ENCODE assay signal across 11 cellular contexts in the genomic region with DNA sequence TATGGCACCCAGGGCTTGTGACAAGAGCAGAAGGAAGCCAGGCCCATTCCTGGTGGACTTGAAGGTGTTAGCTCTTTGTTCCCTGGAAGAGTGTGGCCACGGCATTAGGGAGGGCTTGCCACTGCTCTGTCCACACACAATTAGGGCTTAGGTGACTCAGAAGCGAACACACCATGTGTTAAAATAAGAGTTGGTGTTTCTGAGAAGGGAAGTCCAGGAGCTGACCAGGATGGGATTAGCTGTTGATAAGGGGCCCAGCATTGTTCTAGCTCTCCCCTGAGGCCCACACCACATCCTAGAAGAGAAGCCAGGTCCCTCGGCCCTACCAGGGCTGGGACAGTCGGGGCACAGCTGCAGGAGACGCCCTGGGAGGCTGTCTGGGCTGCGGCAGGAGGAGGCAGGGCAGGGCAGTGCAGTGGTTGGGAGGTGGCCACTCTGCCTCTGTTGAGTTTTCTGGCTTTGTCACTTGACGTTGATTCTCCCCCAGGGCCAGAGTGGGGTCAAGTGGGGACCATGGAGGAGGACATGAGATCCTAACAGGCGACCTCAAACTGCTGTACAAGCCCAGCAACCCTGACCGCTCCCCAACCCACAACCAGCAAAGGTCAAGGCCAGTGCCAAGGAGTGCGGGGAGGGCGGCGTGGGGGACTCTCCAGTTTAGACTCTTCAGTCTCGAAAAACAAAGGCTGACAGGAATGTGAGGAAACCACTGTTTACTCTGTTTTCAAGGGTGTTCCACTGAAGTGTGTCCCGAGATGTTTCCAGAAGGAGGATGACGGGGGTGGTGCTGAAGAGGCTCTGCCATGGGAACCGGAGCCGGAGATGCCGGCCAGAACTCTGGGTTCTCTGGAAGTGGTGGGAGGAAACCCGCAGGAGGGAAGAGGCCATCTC. TPM values are rescaled to one million over a fixed set of nuclear protein-coding genes. Genes with fewer than 3 reads are reported as not detected.
DNase-seq lines count a peak whose midpoint lies in the region; ATAC-seq, FAIRE-seq and TF ChIP-seq lines count a peak whose summit lies in the region.
"Had no signal": no experiment of that assay in that cellular context is flagged by ENCODE, and none has a peak within 500 bp of the region (broad histone marks: within the 10 kb centered on the region; RNA-seq: fewer than 3 reads in every experiment).

No MANE protein-coding gene starts in this region.

- H3K27me3 ChIP-seq in HL-60 (ENCODE audit: insufficient read depth, poor library complexity, severe bottlenecking): no peaks in the 10 kb centered on the region
- H3K27me3 ChIP-seq in body of pancreas: no peaks in the 10 kb centered on the region
- H3K27me3 ChIP-seq in layer of hippocampus (ENCODE audit: control insufficient read depth, insufficient read depth, low read length): no peaks in the 10 kb centered on the region
- no peaks in the 10 kb centered on the region for H3K27me3 ChIP-seq in small intestine (ENCODE audit: control insufficient read depth in 2 of 2, insufficient read depth in 2 of 2, low read length in 2 of 2)

- TF ChIP-seq POLR2A in body of pancreas (IDR thresholded peaks at IDR 0.05): peak in 1 of 3 donors; percentile 8

- no peak overlapping the region for H3K4me3 Mint-ChIP-seq in T-helper 17 cell
- H3K4me3 Mint-ChIP-seq: memory B cell had no signal

- H3K4me1 ChIP-seq in body of pancreas: peaks cover 22% of the 10 kb centered on the region
- peaks cover 0 to 2% of the 10 kb centered on the region in 2 donors for H3K4me1 ChIP-seq in small intestine (ENCODE audit: control insufficient read depth in 2 of 2, insufficient read depth in 1 of 2, low read depth in 1 of 2, low read length in 1 of 2)

- 68 to 74% methylated on average over 18 to 19 of the region's 19 CpGs for WGBS in body of pancreas, 2 donors
- 58 to 72% (median 68%) methylated on average over 19 of the region's 19 CpGs for WGBS in small intestine, 3 donors

- H3K4me3 ChIP-seq in HL-60 (replicated peaks; ENCODE audit: insufficient read depth, low read length) (no peak overlapping the region), body of pancreas (no peak overlapping the region), small intestine (ENCODE audit: low read depth in 1 of 2, low read length in 2 of 2) (no peak overlapping the region)

- peak; percentile 28 for ATAC-seq in body of pancreas
- no peak for ATAC-seq in HG02763 (IDR thresholded peaks at IDR 0.05; ENCODE audit: unreplicated experiment)
- no peak for ATAC-seq in GM18861 (IDR thresholded peaks at IDR 0.05; ENCODE audit: unreplicated experiment)
- no peak for ATAC-seq in T-helper 17 cell

- no peaks in the 10 kb centered on the region for H3K9me3 ChIP-seq in body of pancreas
- H3K9me3 ChIP-seq in small intestine (ENCODE audit: control insufficient read depth, low read depth): no peaks in the 10 kb centered on the region
- H3K9me3 ChIP-seq in T-helper 17 cell (ENCODE audit: control insufficient read depth, low read length, poor library complexity, severe bottlenecking): no peaks in the 10 kb centered on the region

- no peaks in the 10 kb centered on the region for H3K36me3 Mint-ChIP-seq in T-helper 17 cell (ENCODE audit: low read depth)
- H3K36me3 Mint-ChIP-seq: memory B cell had no signal

- H3K27ac Mint-ChIP-seq in T-helper 17 cell: no peak overlapping the region
- H3K27ac Mint-ChIP-seq: memory B cell had no signal

- H3K36me3 ChIP-seq in body of pancreas (replicated peaks in 1 of 2; ENCODE audit: insufficient read depth in 1 of 2, low read depth in 2 of 2): no peaks in the 10 kb centered on the region
- H3K36me3 ChIP-seq in small intestine (ENCODE audit: control insufficient read depth in 2 of 2, insufficient read depth in 2 of 2, low read length in 2 of 2): no peaks in the 10 kb centered on the region

- intact Hi-C loops in body of pancreas (cut with DNase I): no loop called here

- no peak for TF ChIP-seq CTCF in HL-60 (IDR thresholded peaks at IDR 0.05; ENCODE audit: insufficient read depth, low read length)
- TF ChIP-seq CTCF in body of pancreas (IDR thresholded peaks at IDR 0.05): no peak

- H3K27ac ChIP-seq in HL-60 (replicated peaks): peak overlapping the region; percentile 91
- peak overlapping the region; percentile 3 to 69 (median 27) for H3K27ac ChIP-seq in body of pancreas
- H3K27ac ChIP-seq in layer of hippocampus (ENCODE audit: low read depth, low read length): peak overlapping the region; percentile 90
- H3K27ac ChIP-seq in small intestine (ENCODE audit: low read depth in 1 of 2, low read length in 1 of 2): peak overlapping the region in 1 of 2 donors; percentile 59

- H3K27me3 Mint-ChIP-seq in T-helper 17 cell: peaks cover 24% of the 10 kb centered on the region

- FAIRE-seq in small intestine (lab: Jason Lieb, UNC): no peak

- H3K4me1 Mint-ChIP-seq in T-helper 17 cell: peaks cover 10% of the 10 kb centered on the region

- DNase-seq in HL-60 (ENCODE audit: low read depth in 1 of 2, low spot score in 1 of 2): peak in 1 of 2 experiments; percentile 45
- no peak for DNase-seq in body of pancreas
- peak; percentile 18 for DNase-seq in small intestine
- DNase-seq in effector CD8-positive, alpha-beta T cell (lab: John Stamatoyannopoulos, UW): no peak
- no peak for DNase-seq in T-helper 17 cell

RNA-seq across cellular contexts. Expression of gene GNLY, which starts 16.8 kb away (rescaled TPM):
- 1 to 10 TPM in 1 of 2 donors, not detected in 1; 5.6 TPM for total RNA-seq in body of pancreas
- polyA plus RNA-seq in small intestine: 1 to 10 TPM in 2 of 3 donors, not detected in 1; 1.4 to 2.1 TPM
- total RNA-seq in T-helper 17 cell: 10 to 100 TPM in 1 of 2 donors, 1 to 10 TPM in 1; 9.9 to 14.8 TPM
- total RNA-seq: Daoy, dermis microvascular lymphatic vessel endothelial cell had no signal

RNA-seq across cellular contexts. Expression of gene ATOH8, which starts 42.9 kb away (rescaled TPM):
- total RNA-seq in body of pancreas (10 to 100 TPM; 12.9 to 14.5 TPM), T-helper 17 cell (not detected)
- polyA plus RNA-seq in small intestine: 10 to 100 TPM in 1 of 3 donors, 1 to 10 TPM in 2; 1.6 to 18.4 (median 3.2) TPM

RNA-seq across cellular contexts. Expression of gene SFTPB, which starts 42.9 kb away (rescaled TPM):
- total RNA-seq in body of pancreas (not detected), T-helper 17 cell (not detected)
- 10 to 100 TPM in 2 of 3 donors, under 1 TPM in 1; 0.58 to 34.9 (median 11.3) TPM for polyA plus RNA-seq in small intestine
- total RNA-seq: Daoy, dermis microvascular lymphatic vessel endothelial cell had no signal

Comparison
In these comparisons a context has a peak if more than half of its experiments do, and no peak if none do; other contexts are left out.
1. RNA of gene ATOH8, which starts 42.9 kb away (total RNA-seq): 12.9 to 14.5 TPM in body of pancreas; not detected in T-helper 17 cell; every median in the first group is over 10 times any median in the second.